Comparison of ENCODE assay signal across 9 cellular contexts in the genomic region with DNA sequence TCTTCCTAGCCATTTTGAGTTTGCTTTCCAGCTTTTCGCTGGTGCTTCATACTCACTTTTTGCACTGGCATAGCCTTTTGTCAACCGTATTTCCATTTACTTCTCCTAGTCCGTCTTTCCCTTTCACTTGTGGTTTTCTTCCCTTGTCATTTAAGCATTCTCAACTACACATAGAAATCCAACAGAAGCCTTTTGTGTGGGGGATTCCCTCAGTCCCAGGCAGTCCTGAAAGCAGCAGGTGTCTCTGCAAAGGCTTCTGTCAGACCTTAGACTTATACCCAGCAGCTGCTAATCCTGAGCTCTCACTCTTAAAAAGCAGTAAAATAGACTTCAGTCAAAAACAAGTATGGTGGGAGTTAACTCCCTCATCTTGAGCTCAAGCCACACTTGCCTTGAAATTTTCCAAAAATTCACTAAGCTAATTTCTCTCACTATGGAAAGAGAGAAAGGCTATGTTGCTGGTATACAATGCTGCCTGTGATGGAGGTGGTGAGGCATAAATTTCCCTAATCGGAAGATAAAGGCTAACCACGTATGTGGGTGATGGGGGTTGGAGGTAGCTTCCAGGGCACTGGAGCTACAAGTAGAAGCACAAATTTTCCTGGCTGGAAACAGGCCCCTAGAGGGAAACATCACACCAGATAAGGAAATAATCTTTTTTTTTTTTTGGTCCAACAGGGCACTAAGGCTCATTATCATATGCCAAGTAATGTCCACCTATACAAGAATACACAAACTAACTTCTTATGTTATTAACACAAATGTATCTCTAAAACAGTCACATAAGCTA. TPM values are rescaled to one million over a fixed set of nuclear protein-coding genes. Genes with fewer than 3 reads are reported as not detected.
DNase-seq lines count a peak whose midpoint lies in the region; ATAC-seq and TF ChIP-seq lines count a peak whose summit lies in the region.
"Had no signal": no experiment of that assay in that cellular context is flagged by ENCODE, and none has a peak within 500 bp of the region (broad histone marks: within the 10 kb centered on the region; RNA-seq: fewer than 3 reads in every experiment).

No MANE protein-coding gene starts in this region.

- peak overlapping the region in 3 of 11 experiments; percentile 30 to 48 (median 38); a peak in 5 of 22 replicates for H3K9ac ChIP-seq in BLaER1 treated with 17β-estradiol and CSF1 and Interleukin-3, amounts not matched to agents 10 nM and 100 nM

- H3K4me1 ChIP-seq in BLaER1 treated with 17β-estradiol and CSF1 and Interleukin-3, amounts not matched to agents 10 nM and 100 nM: peaks cover 76 to 88% (median 83%) of the 10 kb centered on the region in 10 experiments
- peaks cover 0 to 9% (median 1%) of the 10 kb centered on the region in 4 donors for H3K4me1 ChIP-seq in tibial nerve

- peaks cover 5 to 19% (median 12%) of the 10 kb centered on the region in 11 experiments for H3K9me3 ChIP-seq in BLaER1 treated with 17β-estradiol and CSF1 and Interleukin-3, amounts not matched to agents 10 nM and 100 nM (replicated peaks in 1 of 11)
- H3K9me3 ChIP-seq in WERI-Rb-1 (ENCODE audit: severe bottlenecking): no peaks in the 10 kb centered on the region
- no peaks in the 10 kb centered on the region for H3K9me3 ChIP-seq in tibial nerve

- H3K36me3 ChIP-seq in BLaER1 treated with 17β-estradiol and CSF1 and Interleukin-3, amounts not matched to agents 10 nM and 100 nM: peaks cover 0 to under 1% (median 0%) of the 10 kb centered on the region in 11 experiments; a peak in 2 of 22 replicates
- H3K36me3 ChIP-seq in WERI-Rb-1: no peaks in the 10 kb centered on the region
- H3K36me3 ChIP-seq in tibial nerve: no peaks in the 10 kb centered on the region

- no peaks in the 10 kb centered on the region; a peak in 1 of 22 replicates for H4K20me1 ChIP-seq in BLaER1 treated with 17β-estradiol and CSF1 and Interleukin-3, amounts not matched to agents 10 nM and 100 nM

- peak overlapping the region; percentile 49 to 87 (median 73) for H3K4me2 ChIP-seq in BLaER1 treated with 17β-estradiol and CSF1 and Interleukin-3, amounts not matched to agents 10 nM and 100 nM

- H3K4me3 ChIP-seq in BLaER1 treated with 17β-estradiol and CSF1 and Interleukin-3, amounts not matched to agents 10 nM and 100 nM: peak overlapping the region in 2 of 10 experiments; percentile 13 to 26; a peak in 1 of 20 replicates
- no peak overlapping the region for H3K4me3 ChIP-seq in WERI-Rb-1 (ENCODE audit: low read depth, low read length)
- no peak overlapping the region for H3K4me3 ChIP-seq in tibial nerve

- TF ChIP-seq CTCF in WERI-Rb-1 (IDR thresholded peaks at IDR 0.05; ENCODE audit: low read depth, low read length): no peak
- TF ChIP-seq CTCF in tibial nerve (IDR thresholded peaks at IDR 0.05): no peak

- no peak for TF ChIP-seq EP300 in tibial nerve (IDR thresholded peaks at IDR 0.05)

- ATAC-seq in GM19328 (IDR thresholded peaks at IDR 0.05; ENCODE audit: unreplicated experiment) (peak; percentile 64), HG02943 (IDR thresholded peaks at IDR 0.05; ENCODE audit: low read depth, unreplicated experiment) (peak; percentile 62)

- H3K27me3 ChIP-seq in BLaER1 treated with 17β-estradiol and CSF1 and Interleukin-3, amounts not matched to agents 10 nM and 100 nM: no peaks in the 10 kb centered on the region
- H3K27me3 ChIP-seq in WERI-Rb-1 (ENCODE audit: insufficient read depth, low read depth, severe bottlenecking): no peaks in the 10 kb centered on the region
- no peaks in the 10 kb centered on the region for H3K27me3 ChIP-seq in tibial nerve

- H3K27ac ChIP-seq in BLaER1 treated with 17β-estradiol and CSF1 and Interleukin-3, amounts not matched to agents 10 nM and 100 nM: peak overlapping the region in 7 of 11 experiments; percentile 0 to 53 (median 21); a peak in 7 of 22 replicates
- H3K27ac ChIP-seq in WERI-Rb-1 (no peak overlapping the region), tibial nerve (no peak overlapping the region)

- DNase-seq in WERI-Rb-1: peak; percentile 9
- no peak for DNase-seq in activated T-cell treated with anti-CD3 and anti-CD28 coated beads, Interleukin-2, amount 50 U/mL, for 48 hours
- DNase-seq in NCI-H69 (lab: John Stamatoyannopoulos, UW): no peak
- DNase-seq in cerebellum (ENCODE audit: low spot score): no peak
- no peak for DNase-seq in tibial nerve (ENCODE audit: low spot score in 2 of 2)
- DNase-seq: AML-193 had no signal

- 76 to 79% methylated on average over 5 of the region's 5 CpGs for WGBS in tibial nerve, 2 donors

- TF ChIP-seq POLR2A in tibial nerve (IDR thresholded peaks at IDR 0.05): no peak

RNA-seq across cellular contexts. Expression of a gene that starts 34.8 kb away (rescaled TPM):
- total RNA-seq in cerebellum: not detected
- total RNA-seq in tibial nerve: not detected

RNA-seq across cellular contexts. Expression of a gene that starts 40.3 kb away (rescaled TPM):
- total RNA-seq in cerebellum (5.6 TPM), tibial nerve (10 to 100 TPM; 16.2 to 23.7 (median 19.7) TPM)

Comparison
In these comparisons a context has a peak if more than half of its experiments do, and no peak if none do; other contexts are left out.
1. H3K27ac ChIP-seq: peak in BLaER1 treated with 17β-estradiol and CSF1 and Interleukin-3, amounts not matched to agents 10 nM and 100 nM (7 of 11); none in WERI-Rb-1 (single experiment) and tibial nerve (0 of 4).